ENCODE assay signal across 1 cellular context in genomic region chr1:196180847-196181593, GRCh38.
TF ChIP-seq lines count a peak whose summit lies in the region.

No MANE protein-coding gene starts in this region.

TF ChIP-seq in SK-N-SH, 30 proteins besides CTCF, POLR2A, EP300 and RAD21 (continued from another document):
- no peak for TF ChIP-seq MXI1 (IDR thresholded peaks at IDR 0.05; ENCODE audit: low read depth, low read length)
- TF ChIP-seq ELF1 (IDR thresholded peaks at IDR 0.05), result peak; percentile 53
- TF ChIP-seq IRF3 (IDR thresholded peaks at IDR 0.05; ENCODE audit: low read depth, low read length), result no peak
- no peak for TF ChIP-seq GATA2 (CRISPR knock-in tag; IDR thresholded peaks at IDR 0.05)
- TF ChIP-seq MAX (IDR thresholded peaks at IDR 0.05; ENCODE audit: low read depth), result peak; percentile 96
- TF ChIP-seq TCF12 (IDR thresholded peaks at IDR 0.05), result peak; percentile 97
